Comparison of ENCODE assay signal across 28 cellular contexts in genomic region chrX:30870572-30870971, GRCh38.
"Had no signal": no experiment of that assay in that cellular context is flagged by ENCODE, and none has a peak within 500 bp of the region (broad histone marks: within the 10 kb centered on the region; RNA-seq: fewer than 3 reads in every experiment).

No MANE protein-coding gene starts in this region.

- H3K9me3 ChIP-seq: esophagus muscularis mucosa, gastrocnemius medialis had no signal

- FAIRE-seq: bronchial epithelial cell, colon had no signal

- H3K4me1 ChIP-seq: gastrocnemius medialis had no signal

- ATAC-seq: activated CD4-positive, alpha-beta T cell treated with anti-CD3 and anti-CD28 coated beads for 36 hours; activated CD8-positive, alpha-beta memory T cell treated with anti-CD3 and anti-CD28 coated beads, Interleukin-2, amount 10 ng/mL, durations not matched to agents 7 days and 5 days; activated CD8-positive, alpha-beta T cell treated with anti-CD3 and anti-CD28 coated beads, Interleukin-2, amount 10 ng/mL, durations not matched to agents 7 days and 5 days; effector memory CD8-positive, alpha-beta T cell; foreskin keratinocyte; gastrocnemius medialis had no signal

- H3K27me3 ChIP-seq: brain microvascular endothelial cell, foreskin keratinocyte, gastrocnemius medialis had no signal

- H3K4me3 ChIP-seq: esophagus muscularis mucosa, gastrocnemius medialis had no signal

- DNase-seq: activated CD4-positive, alpha-beta memory T cell treated with anti-CD3 and anti-CD28 coated beads for 36 hours; activated CD4-positive, alpha-beta T cell treated with anti-CD3 and anti-CD28 coated beads for 36 hours; activated CD4-positive, alpha-beta T cell treated with anti-CD3 and anti-CD28 coated beads, Interleukin-2, amount 10 ng/mL, durations not matched to agents 24 days and 14 days; activated CD4-positive, CD25-positive, alpha-beta regulatory T cell; activated CD4-positive, CD25-positive, alpha-beta regulatory T cell treated with anti-CD3 and anti-CD28 coated beads, Interleukin-2, amount 50 U/mL, for 72 hours; activated CD8-positive, alpha-beta memory T cell treated with anti-CD3 and anti-CD28 coated beads, Interleukin-2, amount 10 ng/mL, durations not matched to agents 7 days and 5 days; activated CD8-positive, alpha-beta memory T cell treated with anti-CD3 and anti-CD28 coated beads, Interleukin-2, amount 50 U/mL, for 4 hours; activated CD8-positive, alpha-beta T cell treated with anti-CD3 and anti-CD28 coated beads, Interleukin-2, amount 10 ng/mL, durations not matched to agents 7 days and 5 days; activated effector memory CD4-positive, alpha-beta T cell treated with anti-CD3 and anti-CD28 coated beads, Interleukin-2, amount 50 U/mL, for 16 hours; activated naive CD4-positive, alpha-beta T cell treated with anti-CD3 and anti-CD28 coated beads for 36 hours; activated naive CD8-positive, alpha-beta T cell treated with anti-CD3 and anti-CD28 coated beads, Interleukin-2, amount 10 ng/mL, durations not matched to agents 7 days and 5 days; activated T-cell treated with anti-CD3 and anti-CD28 coated beads, Interleukin-2, amount 50 U/mL, for 1 hour; activated T-cell treated with anti-CD3 and anti-CD28 coated beads, Interleukin-2, amount 50 U/mL, for 48 hours; amniotic stem cell; anterior cingulate cortex; brain microvascular endothelial cell; caudate nucleus; cortex of kidney; dermis blood vessel endothelial cell; effector CD4-positive, alpha-beta T cell; effector memory CD8-positive, alpha-beta T cell; erythroblast; foreskin keratinocyte; gastrocnemius medialis; T-helper 2 cell had no signal

- H3K27ac ChIP-seq: brain microvascular endothelial cell, esophagus muscularis mucosa, foreskin keratinocyte, gastrocnemius medialis had no signal

- H3K36me3 ChIP-seq: brain microvascular endothelial cell, gastrocnemius medialis had no signal
